19 cellular contexts compared by ENCODE assay signal in genomic region chr4:55143858-55144257, GRCh38. TPM values are rescaled to one million over a fixed set of nuclear protein-coding genes. Genes with fewer than 3 reads are reported as not detected.
A peak's percentile ranks its signal among the peaks of the same experiment; 100 is the strongest.
DNase-seq lines count a peak whose midpoint lies in the region; ATAC-seq and TF ChIP-seq lines count a peak whose summit lies in the region.
"Had no signal": no experiment of that assay in that cellular context is flagged by ENCODE, and none has a peak within 500 bp of the region (broad histone marks: within the 10 kb centered on the region; RNA-seq: fewer than 3 reads in every experiment).

No MANE protein-coding gene starts in this region.

- no peaks in the 10 kb centered on the region for H4K20me1 ChIP-seq in GM23248 (ENCODE audit: insufficient read depth)

- H3K4me3 ChIP-seq in epithelial cell of esophagus (ENCODE audit: low read length) (no peak overlapping the region), GM23248 (no peak overlapping the region)
- H3K4me3 ChIP-seq: GM23338 had no signal

- 5 to 9% methylated on average over 2 of the region's 2 CpGs for WGBS in GM23248 (ENCODE audit: low coverage in 1 of 2, low lambda C conversion rate in 2 of 2, missing lambda C conversion rate in 2 of 2), 2 experiments

- no peaks in the 10 kb centered on the region for H3K79me2 ChIP-seq in GM23248 (ENCODE audit: insufficient read depth)

- no peak for ATAC-seq in GM18502 (IDR thresholded peaks at IDR 0.05; ENCODE audit: poor library complexity, unreplicated experiment)
- ATAC-seq: GM23338, SK-N-SH treated with all-trans-retinoic acid at 6 μM for 48 hours had no signal

- no peaks in the 10 kb centered on the region for H3K36me3 ChIP-seq in GM23248 (ENCODE audit: low read depth)
- H3K36me3 ChIP-seq: BE2C had no signal

- H3K9ac ChIP-seq in GM23248, result no peak overlapping the region

- in situ Hi-C loops in GM23248 (cut with MboI), result no loop called here

- TF ChIP-seq CTCF in epithelial cell of esophagus (IDR thresholded peaks at IDR 0.05; ENCODE audit: insufficient read depth, low read depth, low read length, missing control alignments), result no peak

- no peaks in the 10 kb centered on the region for H3K9me2 ChIP-seq in GM23248 (ENCODE audit: insufficient read depth)

- no peak overlapping the region for H2AFZ ChIP-seq in GM23248
- H2AFZ ChIP-seq: GM23338 had no signal

- H3K4me2 ChIP-seq in GM23248 (ENCODE audit: unreplicated experiment), result no peak overlapping the region
- H3K4me2 ChIP-seq: GM23338 had no signal

- H3K27me3 ChIP-seq in GM23248 (replicated peaks; ENCODE audit: insufficient read depth), result no peaks in the 10 kb centered on the region
- H3K27me3 ChIP-seq: BE2C had no signal

- H3K27ac ChIP-seq in GM23248, result no peak overlapping the region

- H3K4me1 ChIP-seq in GM23248 (ENCODE audit: insufficient read depth), result no peaks in the 10 kb centered on the region
- H3K4me1 ChIP-seq: BE2C had no signal

- H3F3A ChIP-seq in GM23248 (ENCODE audit: insufficient read depth), result no peaks in the 10 kb centered on the region

- no peaks in the 10 kb centered on the region for H3K9me3 ChIP-seq in GM23248 (ENCODE audit: low read depth)
- H3K9me3 ChIP-seq: BE2C had no signal

- DNase-seq in NCI-H1417 (lab: John Stamatoyannopoulos, UW) (peak in 2 of 3 experiments; percentile 21 to 41), NCI-H1417 treated with DMSO at 0.1 percent for 48 hours (lab: John Stamatoyannopoulos, UW) (no peak), DMS53 treated with DMSO at 0.1 percent for 48 hours (lab: John Stamatoyannopoulos, UW; ENCODE audit: unreplicated experiment) (peak; percentile 89), NCI-H774 (lab: John Stamatoyannopoulos, UW) (peak; percentile 18), epithelial cell of esophagus (ENCODE audit: low read depth) (peak; percentile 69), GM23248 (no peak)
- DNase-seq in activated naive CD4-positive, alpha-beta T cell (lab: John Stamatoyannopoulos, UW), result no peak
- DNase-seq: 8988T; BE2C; CD4-positive, alpha-beta T cell; DND-41; NCI-H1048; NCI-H1694 treated with DMSO at 0.1 percent for 48 hours; NCI-H226; SHP77 treated with DMSO at 0.1 percent for 48 hours; T-helper 1 cell had no signal

RNA-seq across cellular contexts. Expression of gene KDR, which starts 18.5 kb away (rescaled TPM):
- total RNA-seq in GM23248 (2014; rRNA removed; shearing (Covaris generic)), result under 0.01 TPM in 1 of 2 replicates, not detected in the other
- polyA plus RNA-seq in GM23248 (2016; fragmentation: Nextera tagmentation; extraction: Ambion mirVana), result 0.10 and 0.20 TPM in 2 replicates
- total RNA-seq: CD4-positive, alpha-beta T cell had no signal

Comparison
In these comparisons a context has a peak if more than half of its experiments do, and no peak if none do; other contexts are left out.
1. DNase-seq: peak in NCI-H1417 (2 of 3), DMS53 treated with DMSO at 0.1 percent for 48 hours (single experiment), NCI-H774 (single experiment) and epithelial cell of esophagus (single experiment); none in NCI-H1417 treated with DMSO at 0.1 percent for 48 hours (single experiment), GM23248 (single experiment) and activated naive CD4-positive, alpha-beta T cell (0 of 4).